In genomic region chr7:145915679-145916078, GRCh38 we compare ENCODE assay signal across 28 cellular contexts.
DNase-seq lines count a peak whose midpoint lies in the region; ATAC-seq and TF ChIP-seq lines count a peak whose summit lies in the region.
"Had no signal": no experiment of that assay in that cellular context is flagged by ENCODE, and none has a peak within 500 bp of the region (broad histone marks: within the 10 kb centered on the region; RNA-seq: fewer than 3 reads in every experiment).

No MANE protein-coding gene starts in this region.

- H2AFZ ChIP-seq in hepatocyte: no peak overlapping the region
- no peak overlapping the region for H2AFZ ChIP-seq in OCI-LY7 (ENCODE audit: low read length)
- H2AFZ ChIP-seq: PC-9 had no signal

- BruUV-seq in OCI-LY7 (replicated peaks; lab: Mats Ljungman, UMichigan): no TSS peak

- H3K79me2 ChIP-seq in hepatocyte (no peaks in the 10 kb centered on the region), OCI-LY7 (ENCODE audit: insufficient read depth, low read depth, low read length) (no peaks in the 10 kb centered on the region)

- ATAC-seq in right lobe of liver: peak; percentile 41 to 73 (median 57)
- ATAC-seq in HG03521 (IDR thresholded peaks at IDR 0.05; ENCODE audit: unreplicated experiment): no peak
- ATAC-seq: A549, GM12878, HCT116, Right ventricle myocardium inferior, SK-N-SH treated with all-trans-retinoic acid at 6 μM for 48 hours had no signal

- H3K27ac ChIP-seq in hepatocyte: no peak overlapping the region
- H3K27ac ChIP-seq in right lobe of liver: no peak overlapping the region
- H3K27ac ChIP-seq in thyroid gland: no peak overlapping the region
- no peak overlapping the region for H3K27ac ChIP-seq in OCI-LY7 (ENCODE audit: low read depth, low read length, poor library complexity, severe bottlenecking)
- H3K27ac ChIP-seq: A549, KMS-11, PC-9, SJCRH30 had no signal

- H3K36me3 ChIP-seq in hepatocyte (replicated peaks; ENCODE audit: insufficient read depth, low read depth) (no peaks in the 10 kb centered on the region), right lobe of liver (no peaks in the 10 kb centered on the region), thyroid gland (no peaks in the 10 kb centered on the region), OCI-LY7 (ENCODE audit: insufficient read depth, low read length) (peaks cover 6% of the 10 kb centered on the region; the same call in 1 of the 2 replicates)
- H3K36me3 ChIP-seq: SJCRH30 had no signal

- H3K27me3 ChIP-seq in hepatocyte (no peaks in the 10 kb centered on the region), right lobe of liver (no peaks in the 10 kb centered on the region), thyroid gland (no peaks in the 10 kb centered on the region)
- H3K27me3 ChIP-seq: SJCRH30 had no signal

- H3K4me3 ChIP-seq in hepatocyte (no peak overlapping the region), right lobe of liver (no peak overlapping the region), thyroid gland (replicated peaks in 1 of 3) (no peak overlapping the region), OCI-LY7 (ENCODE audit: low read depth, low read length, poor library complexity, severe bottlenecking) (no peak overlapping the region)
- H3K4me3 ChIP-seq: A549, GM12878, PC-9, SJCRH30 had no signal

- 40% methylated on average over 2 of the region's 2 CpGs for WGBS in hepatocyte (ENCODE audit: low lambda C conversion rate, missing lambda C conversion rate)
- WGBS in right lobe of liver (ENCODE audit: insufficient coverage, low coverage, low lambda C conversion rate, missing lambda C conversion rate): 39% methylated on average over 2 of the region's 2 CpGs
- 82 to 83% methylated on average over 2 of the region's 2 CpGs for WGBS in thyroid gland, 2 donors

- DNase-seq in HuH-7 (ENCODE audit: low spot score) (peak; percentile 40), hepatocyte (ENCODE audit: low spot score) (peak; percentile 25), right lobe of liver (no peak), GM19240 (ENCODE audit: insufficient read length, low spot score) (no peak), thyroid gland (no peak), OCI-LY7 (ENCODE audit: low spot score) (no peak)
- DNase-seq: C1 segment of cervical spinal cord; CD4-positive, alpha-beta memory T cell; COR-L47; DMS79; EL; GDM1; MM.1S; NCI-H1694; NCI-H2029 treated with DMSO at 0.1 percent for 48 hours; NCI-H446 treated with DMSO at 0.1 percent for 48 hours; NCI-H526; NCI-H82; NK-92 treated with Interleukin-12 subunit alpha and Interleukin-12 subunit beta, amount 100 ng/mL, for 24 hours; PC-9; SJCRH30 had no signal

- CTCF ChIA-PET in OCI-LY7 (lab: Charles Lee; ENCODE audit: unreplicated experiment): no interaction called here

- no peaks in the 10 kb centered on the region for H4K20me1 ChIP-seq in hepatocyte (ENCODE audit: insufficient read depth, poor library complexity, severe bottlenecking)
- H4K20me1 ChIP-seq in OCI-LY7 (ENCODE audit: insufficient read depth, low read length): no peaks in the 10 kb centered on the region

- intact Hi-C loops in right lobe of liver (cut with DNase I) (no loop called here), thyroid gland (cut with DNase I) (no loop called here), OCI-LY7 (cut with micrococcal nuclease; ENCODE audit: unreplicated experiment) (no loop called here)

- H3K4me1 ChIP-seq in hepatocyte (ENCODE audit: insufficient read depth) (no peaks in the 10 kb centered on the region), right lobe of liver (no peaks in the 10 kb centered on the region), thyroid gland (no peaks in the 10 kb centered on the region), OCI-LY7 (ENCODE audit: insufficient read depth, low read length, poor library complexity, severe bottlenecking) (peaks cover 6% of the 10 kb centered on the region)
- H3K4me1 ChIP-seq: A549, SJCRH30 had no signal

- H3K9me2 ChIP-seq in hepatocyte (replicated peaks; ENCODE audit: insufficient read depth): no peaks in the 10 kb centered on the region
- H3K9me2 ChIP-seq in OCI-LY7 (ENCODE audit: insufficient read depth, low read length): no peaks in the 10 kb centered on the region

- POLR2A ChIA-PET in OCI-LY7 (lab: Charles Lee): interaction anchor here (1.2 to 2.1 kb wide), 3 partner anchors 8 to 12 kb away, joined by 4 to 11 read pairs (median 4); no protein-coding TSS in a partner anchor

- TF ChIP-seq CTCF in hepatocyte (IDR thresholded peaks at IDR 0.05; ENCODE audit: poor library complexity): no peak
- no peak for TF ChIP-seq CTCF in right lobe of liver (IDR thresholded peaks at IDR 0.05)
- no peak for TF ChIP-seq CTCF in thyroid gland (IDR thresholded peaks at IDR 0.05)
- no peak for TF ChIP-seq CTCF in OCI-LY7 (conservative IDR thresholded peaks at IDR 0.05; ENCODE audit: low read length)

- H3K9me3 ChIP-seq in hepatocyte (ENCODE audit: low read depth): no peaks in the 10 kb centered on the region
- H3K9me3 ChIP-seq in right lobe of liver: no peaks in the 10 kb centered on the region
- no peaks in the 10 kb centered on the region for H3K9me3 ChIP-seq in thyroid gland
- H3K9me3 ChIP-seq in OCI-LY7 (ENCODE audit: low read length): peaks cover 29% of the 10 kb centered on the region; the same call in 1 of the 2 replicates
- H3K9me3 ChIP-seq: A549, SJCRH30 had no signal

- peak overlapping the region; percentile 36 for H3K4me2 ChIP-seq in hepatocyte
- H3K4me2 ChIP-seq in OCI-LY7 (ENCODE audit: low read length): no peak overlapping the region
- H3K4me2 ChIP-seq: A549, KMS-11, PC-9 had no signal

- TF ChIP-seq POLR2A in right lobe of liver (IDR thresholded peaks at IDR 0.05): no peak
- TF ChIP-seq POLR2A in thyroid gland (IDR thresholded peaks at IDR 0.05): no peak

Comparison
In these comparisons a context has a peak if more than half of its experiments do, and no peak if none do; other contexts are left out.
1. DNase-seq: peak in HuH-7 (single experiment) and hepatocyte (single experiment); none in right lobe of liver (0 of 3), GM19240 (single experiment), thyroid gland (0 of 2) and OCI-LY7 (single experiment).